In genomic region chr2:10085852-10086148, GRCh38 we compare ENCODE assay signal across 20 cellular contexts. TPM values are rescaled to one million over a fixed set of nuclear protein-coding genes. Genes with fewer than 3 reads are reported as not detected.
DNase-seq lines count a peak whose midpoint lies in the region; ATAC-seq, FAIRE-seq and TF ChIP-seq lines count a peak whose summit lies in the region.
"Had no signal": no experiment of that assay in that cellular context is flagged by ENCODE, and none has a peak within 500 bp of the region (broad histone marks: within the 10 kb centered on the region; RNA-seq: fewer than 3 reads in every experiment).

No MANE protein-coding gene starts in this region.

- H3K27ac ChIP-seq in HepG2 (ENCODE audit: extremely low read length, insufficient read depth, low read length) (no peak overlapping the region), right lobe of liver (no peak overlapping the region), mesenchymal stem cell (ENCODE audit: low read length, poor library complexity, severe bottlenecking) (peak overlapping the region; percentile 48), brain microvascular endothelial cell (no peak overlapping the region)
- H3K27ac ChIP-seq: 22Rv1, A549, BLaER1, GM23248 had no signal

- BruUV-seq in HepG2 (replicated peaks; lab: Mats Ljungman, UMichigan) = no TSS peak

- H3K9me3 ChIP-seq in HepG2 (ENCODE audit: low read length) = no peaks in the 10 kb centered on the region
- no peaks in the 10 kb centered on the region for H3K9me3 ChIP-seq in right lobe of liver
- no peaks in the 10 kb centered on the region for H3K9me3 ChIP-seq in mesenchymal stem cell (ENCODE audit: control insufficient read depth, low read length)
- H3K9me3 ChIP-seq: A549, BLaER1 had no signal

- H2BK120ac ChIP-seq in mesenchymal stem cell (ENCODE audit: low read depth, low read length) = no peak overlapping the region

- ATAC-seq in HepG2 (no peak), right lobe of liver (no peak)
- ATAC-seq in naive thymus-derived CD8-positive, alpha-beta T cell = no peak
- ATAC-seq: A549 had no signal

- H3K36me3 ChIP-seq in HepG2 (replicated peaks in 1 of 2; ENCODE audit: control insufficient read depth in 1 of 2, insufficient read depth in 2 of 2, low read length in 2 of 2) (no peaks in the 10 kb centered on the region), right lobe of liver (no peaks in the 10 kb centered on the region), mesenchymal stem cell (ENCODE audit: control insufficient read depth in 1 of 2, insufficient read depth in 2 of 2, low read depth in 1 of 2, low read length in 2 of 2) (no peaks in the 10 kb centered on the region), brain microvascular endothelial cell (replicated peaks) (no peaks in the 10 kb centered on the region)
- H3K36me3 ChIP-seq: BLaER1 had no signal

- H3K4me3 Mint-ChIP-seq in naive thymus-derived CD8-positive, alpha-beta T cell = no peak overlapping the region
- H3K4me3 Mint-ChIP-seq: CD4-positive, alpha-beta memory T cell had no signal

- H3K18ac ChIP-seq in mesenchymal stem cell (ENCODE audit: low read depth in 1 of 2, low read length in 2 of 2) = no peak overlapping the region

- TF ChIP-seq POLR2A in HepG2 (IDR thresholded peaks at IDR 0.05; ENCODE audit: insufficient read depth in 1 of 2, low read depth in 2 of 2, low read length in 2 of 2) (no peak), right lobe of liver (IDR thresholded peaks at IDR 0.05) (no peak)

- H2AFZ ChIP-seq in HepG2 (ENCODE audit: low read length) (no peak overlapping the region), mesenchymal stem cell (ENCODE audit: low read depth, low read length) (no peak overlapping the region)
- H2AFZ ChIP-seq: GM23248 had no signal

- FAIRE-seq in HepG2 (lab: Jason Lieb, UNC) = no peak
- FAIRE-seq: A549, GM12891, H54 had no signal

- H4K20me1 ChIP-seq in HepG2 (ENCODE audit: insufficient read depth, low read length) = no peaks in the 10 kb centered on the region

- no peak overlapping the region for H2AK5ac ChIP-seq in mesenchymal stem cell (ENCODE audit: low read length, severe bottlenecking)

- no peak overlapping the region for H3K14ac ChIP-seq in mesenchymal stem cell (ENCODE audit: low read length in 2 of 2)

- H2BK5ac ChIP-seq in mesenchymal stem cell (ENCODE audit: low read depth, low read length, poor library complexity, severe bottlenecking) = no peak overlapping the region

- no peaks in the 10 kb centered on the region for H3K9me3 Mint-ChIP-seq in naive thymus-derived CD8-positive, alpha-beta T cell
- H3K9me3 Mint-ChIP-seq: CD4-positive, alpha-beta memory T cell had no signal

- H3K27me3 ChIP-seq in HepG2 (ENCODE audit: control insufficient read depth in 1 of 2, insufficient read depth in 2 of 2, low read length in 2 of 2) (peaks cover 6 to 38% of the 10 kb centered on the region in 2 experiments; a peak in 4 of 5 replicates), right lobe of liver (peaks cover 0 to under 1% of the 10 kb centered on the region in 2 donors), mesenchymal stem cell (ENCODE audit: control insufficient read depth in 1 of 2, insufficient read depth in 1 of 2, low read length in 2 of 2) (peaks cover 5 to 86% of the 10 kb centered on the region in 2 experiments), brain microvascular endothelial cell (replicated peaks) (peaks cover 44% of the 10 kb centered on the region)

- H3K4me1 Mint-ChIP-seq in naive thymus-derived CD8-positive, alpha-beta T cell = peaks cover 3 to 12% (median 8%) of the 10 kb centered on the region in 4 donors

- no peak overlapping the region for H3K23ac ChIP-seq in mesenchymal stem cell (ENCODE audit: low read length in 2 of 2)

- H3K79me2 ChIP-seq in HepG2 (ENCODE audit: insufficient read depth, low read length) = no peaks in the 10 kb centered on the region

- no peak overlapping the region for H3K4ac ChIP-seq in mesenchymal stem cell (ENCODE audit: low read depth in 1 of 2, low read length in 2 of 2)

- H3K27me3 Mint-ChIP-seq in naive thymus-derived CD8-positive, alpha-beta T cell = peaks cover 36 to 89% (median 51%) of the 10 kb centered on the region in 5 donors

- no peak overlapping the region for H4K8ac ChIP-seq in mesenchymal stem cell (ENCODE audit: low read length)

- H3K4me2 ChIP-seq in HepG2 (ENCODE audit: low read depth, low read length) (peak overlapping the region; percentile 51), mesenchymal stem cell (ENCODE audit: low read length, poor library complexity, severe bottlenecking) (peak overlapping the region; percentile 0)
- H3K4me2 ChIP-seq: A549, BLaER1 had no signal

- no peak overlapping the region for H3K9ac ChIP-seq in HepG2 (ENCODE audit: insufficient read depth, low read depth, low read length)
- no peak overlapping the region for H3K9ac ChIP-seq in mesenchymal stem cell (ENCODE audit: low read length)
- H3K9ac ChIP-seq: BLaER1, GM23248 had no signal

- H3K4me3 ChIP-seq in HepG2 (replicated peaks in 1 of 3; ENCODE audit: insufficient read depth in 1 of 3, low read depth in 2 of 3, low read length in 3 of 3) (no peak overlapping the region), right lobe of liver (no peak overlapping the region), mesenchymal stem cell (ENCODE audit: insufficient read depth in 1 of 2, low read depth in 1 of 2, low read length in 2 of 2) (no peak overlapping the region), brain microvascular endothelial cell (ENCODE audit: low read depth, low read length) (no peak overlapping the region)
- H3K4me3 ChIP-seq: A549, BLaER1, GM23248 had no signal

- POLR2A ChIA-PET in HepG2 (lab: Yijun Ruan, JAX) = interaction anchor here (1.2 kb wide), 1 partner anchor 13 kb away, joined by 4 read pairs; no protein-coding TSS in a partner anchor
- POLR2A ChIA-PET in naive thymus-derived CD8-positive, alpha-beta T cell (lab: Charles Lee) = no interaction called here

- DNase-seq in HepG2 (ENCODE audit: low spot score) = no peak
- no peak for DNase-seq in right lobe of liver
- DNase-seq in mesenchymal stem cell = no peak
- peak; percentile 12 for DNase-seq in posterior vena cava (ENCODE audit: low spot score)
- no peak for DNase-seq in middle frontal gyrus (ENCODE audit: extremely low spot score, low spot score)
- no peak for DNase-seq in naive thymus-derived CD8-positive, alpha-beta T cell
- no peak for DNase-seq in brain microvascular endothelial cell
- DNase-seq: AML-193; CD4-positive, alpha-beta memory T cell; DMS79 treated with DMSO at 0.1 percent for 48 hours; EL; GM23248; HCEC 1CT had no signal

- WGBS in HepG2 (ENCODE audit: low lambda C conversion rate) = 6% methylated on average over 8 of the region's 8 CpGs
- 63% methylated on average over 5 of the region's 8 CpGs for WGBS in right lobe of liver (ENCODE audit: insufficient coverage, low coverage, low lambda C conversion rate, missing lambda C conversion rate)
- WGBS in mesenchymal stem cell = 97% methylated on average over 8 of the region's 8 CpGs

- H4K91ac ChIP-seq in mesenchymal stem cell (ENCODE audit: low read length) = no peak overlapping the region

- H3K4me1 ChIP-seq in HepG2 (ENCODE audit: insufficient read depth, low read length) (peaks cover 26% of the 10 kb centered on the region), right lobe of liver (no peaks in the 10 kb centered on the region), mesenchymal stem cell (ENCODE audit: control insufficient read depth, insufficient read depth, low read depth, low read length) (peaks cover 31% of the 10 kb centered on the region)

- CTCF ChIA-PET in HepG2 (lab: Yijun Ruan, JAX; ENCODE audit: low intra/inter-chr PET ratio, low total read pairs) = no interaction called here

- TF ChIP-seq RAD21 in HepG2 (CRISPR knock-in tag; IDR thresholded peaks at IDR 0.05) = no peak

- no peaks in the 10 kb centered on the region for H3K79me1 ChIP-seq in mesenchymal stem cell (replicated peaks; ENCODE audit: low read length, poor library complexity, severe bottlenecking)

- intact Hi-C loops in HepG2 (cut with micrococcal nuclease; ENCODE audit: unreplicated experiment) (no loop called here), right lobe of liver (cut with DNase I) (no loop called here), posterior vena cava (cut with DNase I) (no loop called here)

- no peak overlapping the region for H3K27ac Mint-ChIP-seq in naive thymus-derived CD8-positive, alpha-beta T cell
- H3K27ac Mint-ChIP-seq: CD14-positive monocyte; CD4-positive, alpha-beta memory T cell had no signal

- H3K36me3 Mint-ChIP-seq in naive thymus-derived CD8-positive, alpha-beta T cell = peaks cover 0 to 2% (median 0%) of the 10 kb centered on the region in 3 donors
- H3K36me3 Mint-ChIP-seq: CD14-positive monocyte had no signal

- no peak overlapping the region for H2BK15ac ChIP-seq in mesenchymal stem cell (ENCODE audit: low read depth, poor library complexity, severe bottlenecking)

- TF ChIP-seq CTCF in HepG2 (CRISPR knock-in tag; IDR thresholded peaks at IDR 0.05) (no peak), right lobe of liver (IDR thresholded peaks at IDR 0.05) (no peak), brain microvascular endothelial cell (IDR thresholded peaks at IDR 0.05; ENCODE audit: low read depth, low read length, missing control alignments) (no peak)

- in situ Hi-C loops in HepG2 (cut with HindIII; ENCODE audit: extremely low pct_ligation_motif_present, low pct_unique_long_range_greater_than_20kb) = no loop called here
- in situ Hi-C loops in brain microvascular endothelial cell (cut with HindIII; ENCODE audit: low pct_ligation_motif_present, low sequenced_read_pairs) = no loop called here

- TF ChIP-seq EP300 in HepG2 (IDR thresholded peaks at IDR 0.05; ENCODE audit: low read depth in 2 of 2, low read length in 2 of 2) (no peak), HepG2 (CRISPR knock-in tag; IDR thresholded peaks at IDR 0.05; ENCODE audit: borderline replicate concordance) (no peak)

- H2BK12ac ChIP-seq in mesenchymal stem cell (ENCODE audit: low read length in 2 of 2) = no peak overlapping the region

RNA-seq across cellular contexts. Expression of gene CYS1, which starts 5.6 kb away (rescaled TPM):
- total RNA-seq in HepG2 (2016; rRNA removed; fragmentation: Illumina TruSeq; extraction: Trizol) = not detected in 2 replicates
- total RNA-seq in HepG2 (2016; cell fraction: cytosol; rRNA removed; fragmentation: Illumina TruSeq; extraction: Trizol; ENCODE audit: low read depth) = 0.09 TPM in 1 of 2 replicates, not detected in the other
- not detected in 2 replicates for total RNA-seq in HepG2 (2016; cell fraction: insoluble cytoplasmic fraction; rRNA removed; fragmentation: Illumina TruSeq; extraction: Trizol)
- 0.14 TPM in 1 of 2 replicates, not detected in the other for total RNA-seq in HepG2 (2016; cell fraction: membrane; rRNA removed; fragmentation: Illumina TruSeq; extraction: Trizol)
- total RNA-seq in HepG2 (2016; cell fraction: nucleus; rRNA removed; fragmentation: Illumina TruSeq; extraction: Trizol) = not detected in 2 replicates
- 0.04 TPM in 2 replicates for polyA plus RNA-seq in HepG2 (2011; rRNA removed)
- 0.04 and 0.12 TPM in 2 replicates for polyA plus RNA-seq in HepG2 (2011; cell fraction: cytosol; rRNA removed)
- polyA plus RNA-seq in HepG2 (2011; cell fraction: nucleus; rRNA removed) = 0.03 TPM in 1 of 2 replicates, not detected in the other
- 0.13 TPM in 1 of 2 replicates, not detected in the other for polyA plus RNA-seq in HepG2 (2012)
- polyA plus RNA-seq in HepG2 (2016; cell fraction: cytosol; fragmentation: Illumina TruSeq; extraction: Trizol; ENCODE audit: low read depth) = not detected in 2 replicates
- polyA plus RNA-seq in HepG2 (2016; cell fraction: insoluble cytoplasmic fraction; fragmentation: Illumina TruSeq; extraction: Trizol; ENCODE audit: low read depth) = not detected in 2 replicates
- not detected in 2 replicates for polyA plus RNA-seq in HepG2 (2016; cell fraction: membrane; fragmentation: Illumina TruSeq; extraction: Trizol; ENCODE audit: low read depth)
- polyA plus RNA-seq in HepG2 (2016; cell fraction: nucleus; fragmentation: Illumina TruSeq; extraction: Trizol; ENCODE audit: insufficient read depth, low read depth) = not detected in 2 replicates
- 0.16 TPM in 1 of 2 replicates, not detected in the other for polyA minus RNA-seq in HepG2 (2011; rRNA and poly(A)+ RNA removed; ENCODE audit: low replicate concordance)
- polyA minus RNA-seq in HepG2 (2011; cell fraction: cytosol; rRNA and poly(A)+ RNA removed) = not detected in 2 replicates
- polyA minus RNA-seq in HepG2 (2011; cell fraction: nucleus; rRNA and poly(A)+ RNA removed) = not detected in 2 replicates
- under 1 TPM; 0.26 to 0.99 (median 0.55) TPM for total RNA-seq in right lobe of liver
- polyA plus RNA-seq in mesenchymal stem cell (2013, experiment 1 of 2) = 0.22 TPM
- 0.34 TPM for polyA plus RNA-seq in mesenchymal stem cell (2013, experiment 2 of 2)
- total RNA-seq in posterior vena cava = 1 to 10 TPM; 3.0 to 9.1 TPM
- not detected for total RNA-seq in naive thymus-derived CD8-positive, alpha-beta T cell
- not detected for polyA plus RNA-seq in naive thymus-derived CD8-positive, alpha-beta T cell
- total RNA-seq: CD4-positive, alpha-beta memory T cell; HT-29 had no signal
- polyA plus RNA-seq: CD14-positive monocyte; CD4-positive, alpha-beta memory T cell had no signal

RNA-seq across cellular contexts. Expression of gene RRM2, which starts 36.7 kb away (rescaled TPM):
- total RNA-seq in HepG2 (2016; rRNA removed; fragmentation: Illumina TruSeq; extraction: Trizol) (150 and 191 TPM in 2 replicates), right lobe of liver (10 to 100 TPM in 1 of 6 experiments, 1 to 10 TPM in 5; 1.1 to 10.3 (median 5.7) TPM), posterior vena cava (1 to 10 TPM in 1 of 2 donors, under 1 TPM in 1; 0.67 to 1.5 TPM)
- 37.8 and 48.5 TPM in 2 replicates for total RNA-seq in HepG2 (2016; cell fraction: cytosol; rRNA removed; fragmentation: Illumina TruSeq; extraction: Trizol; ENCODE audit: low read depth)
- 147 and 157 TPM in 2 replicates for total RNA-seq in HepG2 (2016; cell fraction: insoluble cytoplasmic fraction; rRNA removed; fragmentation: Illumina TruSeq; extraction: Trizol)
- 80.6 and 88.9 TPM in 2 replicates for total RNA-seq in HepG2 (2016; cell fraction: membrane; rRNA removed; fragmentation: Illumina TruSeq; extraction: Trizol)
- 128 and 140 TPM in 2 replicates for total RNA-seq in HepG2 (2016; cell fraction: nucleus; rRNA removed; fragmentation: Illumina TruSeq; extraction: Trizol)
- polyA plus RNA-seq in HepG2 (2011; rRNA removed) = 15.2 and 31.3 TPM in 2 replicates
- 16.4 and 33.9 TPM in 2 replicates for polyA plus RNA-seq in HepG2 (2011; cell fraction: cytosol; rRNA removed)
- 56.9 and 85.9 TPM in 2 replicates for polyA plus RNA-seq in HepG2 (2011; cell fraction: nucleus; rRNA removed)
- 28.1 and 60.7 TPM in 2 replicates for polyA plus RNA-seq in HepG2 (2012)
- 43.8 and 46.7 TPM in 2 replicates for polyA plus RNA-seq in HepG2 (2016; cell fraction: cytosol; fragmentation: Illumina TruSeq; extraction: Trizol; ENCODE audit: low read depth)
- 194 and 228 TPM in 2 replicates for polyA plus RNA-seq in HepG2 (2016; cell fraction: insoluble cytoplasmic fraction; fragmentation: Illumina TruSeq; extraction: Trizol; ENCODE audit: low read depth)
- 51.9 and 53.7 TPM in 2 replicates for polyA plus RNA-seq in HepG2 (2016; cell fraction: membrane; fragmentation: Illumina TruSeq; extraction: Trizol; ENCODE audit: low read depth)
- polyA plus RNA-seq in HepG2 (2016; cell fraction: nucleus; fragmentation: Illumina TruSeq; extraction: Trizol; ENCODE audit: insufficient read depth, low read depth) = 138 and 141 TPM in 2 replicates
- 59.0 and 93.0 TPM in 2 replicates for polyA minus RNA-seq in HepG2 (2011; rRNA and poly(A)+ RNA removed; ENCODE audit: low replicate concordance)
- polyA minus RNA-seq in HepG2 (2011; cell fraction: cytosol; rRNA and poly(A)+ RNA removed) = 42.2 and 50.2 TPM in 2 replicates
- 47.4 and 63.0 TPM in 2 replicates for polyA minus RNA-seq in HepG2 (2011; cell fraction: nucleus; rRNA and poly(A)+ RNA removed)
- polyA plus RNA-seq in mesenchymal stem cell (2013, experiment 1 of 2) = 18.2 TPM
- 20.1 TPM for polyA plus RNA-seq in mesenchymal stem cell (2013, experiment 2 of 2)
- 1 to 10 TPM in 1 of 2 experiments, under 1 TPM in 1; 0.66 to 1.4 TPM for total RNA-seq in naive thymus-derived CD8-positive, alpha-beta T cell
- under 1 TPM in 1 of 3 donors, not detected in 2; 0.58 TPM for polyA plus RNA-seq in naive thymus-derived CD8-positive, alpha-beta T cell
- polyA plus RNA-seq: CD14-positive monocyte had no signal

RNA-seq across cellular contexts. Expression of gene KLF11, which starts 42.5 kb away (rescaled TPM):
- total RNA-seq in HepG2 (2016; rRNA removed; fragmentation: Illumina TruSeq; extraction: Trizol) = 2.5 and 3.1 TPM in 2 replicates
- 0.53 and 0.71 TPM in 2 replicates for total RNA-seq in HepG2 (2016; cell fraction: cytosol; rRNA removed; fragmentation: Illumina TruSeq; extraction: Trizol; ENCODE audit: low read depth)
- 2.6 and 2.9 TPM in 2 replicates for total RNA-seq in HepG2 (2016; cell fraction: insoluble cytoplasmic fraction; rRNA removed; fragmentation: Illumina TruSeq; extraction: Trizol)
- total RNA-seq in HepG2 (2016; cell fraction: membrane; rRNA removed; fragmentation: Illumina TruSeq; extraction: Trizol) = 3.0 and 3.1 TPM in 2 replicates
- total RNA-seq in HepG2 (2016; cell fraction: nucleus; rRNA removed; fragmentation: Illumina TruSeq; extraction: Trizol) = 2.7 and 3.1 TPM in 2 replicates
- 11.8 and 16.9 TPM in 2 replicates for polyA plus RNA-seq in HepG2 (2011; rRNA removed)
- 5.0 and 9.2 TPM in 2 replicates for polyA plus RNA-seq in HepG2 (2011; cell fraction: cytosol; rRNA removed)
- polyA plus RNA-seq in HepG2 (2011; cell fraction: nucleus; rRNA removed) = 5.8 and 9.5 TPM in 2 replicates
- polyA plus RNA-seq in HepG2 (2012) = 8.7 and 11.2 TPM in 2 replicates
- 0.48 and 0.57 TPM in 2 replicates for polyA plus RNA-seq in HepG2 (2016; cell fraction: cytosol; fragmentation: Illumina TruSeq; extraction: Trizol; ENCODE audit: low read depth)
- 2.9 and 3.2 TPM in 2 replicates for polyA plus RNA-seq in HepG2 (2016; cell fraction: insoluble cytoplasmic fraction; fragmentation: Illumina TruSeq; extraction: Trizol; ENCODE audit: low read depth)
- polyA plus RNA-seq in HepG2 (2016; cell fraction: membrane; fragmentation: Illumina TruSeq; extraction: Trizol; ENCODE audit: low read depth) = 1.8 and 2.0 TPM in 2 replicates
- 4.8 and 5.6 TPM in 2 replicates for polyA plus RNA-seq in HepG2 (2016; cell fraction: nucleus; fragmentation: Illumina TruSeq; extraction: Trizol; ENCODE audit: insufficient read depth, low read depth)
- 22.9 and 78.5 TPM in 2 replicates for polyA minus RNA-seq in HepG2 (2011; rRNA and poly(A)+ RNA removed; ENCODE audit: low replicate concordance)
- polyA minus RNA-seq in HepG2 (2011; cell fraction: cytosol; rRNA and poly(A)+ RNA removed) = 5.3 and 10.4 TPM in 2 replicates
- polyA minus RNA-seq in HepG2 (2011; cell fraction: nucleus; rRNA and poly(A)+ RNA removed) = 7.1 and 10.8 TPM in 2 replicates
- total RNA-seq in right lobe of liver = 10 to 100 TPM; 10.9 to 40.1 (median 27.8) TPM
- polyA plus RNA-seq in mesenchymal stem cell (2013, experiment 1 of 2) = 7.2 TPM
- 7.1 TPM for polyA plus RNA-seq in mesenchymal stem cell (2013, experiment 2 of 2)
- total RNA-seq in posterior vena cava = 10 to 100 TPM; 25.0 to 55.4 TPM
- 10 to 100 TPM in 1 of 2 experiments, 1 to 10 TPM in 1; 6.5 to 10.8 TPM for total RNA-seq in naive thymus-derived CD8-positive, alpha-beta T cell
- 1 to 10 TPM; 1.3 to 4.3 (median 2.1) TPM for polyA plus RNA-seq in naive thymus-derived CD8-positive, alpha-beta T cell
